Comparison of ENCODE assay signal across 8 cellular contexts in the genomic region with DNA sequence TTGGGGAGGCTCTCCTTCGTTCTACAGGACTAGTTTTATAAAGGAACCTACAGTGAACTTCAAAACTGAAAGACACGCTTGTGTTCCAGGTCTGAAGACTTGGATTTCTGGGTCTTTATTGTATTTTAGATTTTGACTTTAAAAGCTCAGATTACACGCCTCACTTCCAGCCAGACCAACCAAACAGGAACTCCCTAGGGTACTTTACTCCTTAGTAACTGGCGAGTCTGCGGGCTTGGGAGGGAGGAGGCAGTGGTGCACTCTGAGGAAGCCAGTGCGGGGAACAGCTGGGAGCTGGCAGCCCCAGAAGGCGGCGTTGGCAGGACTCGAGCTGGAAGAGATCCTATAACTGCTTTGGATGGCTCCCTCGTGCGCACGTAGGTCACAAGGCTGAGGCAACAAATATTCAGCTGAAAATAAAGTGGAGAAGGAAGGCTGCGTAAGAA. TPM values are rescaled to one million over a fixed set of nuclear protein-coding genes. Genes with fewer than 3 reads are reported as not detected.
DNase-seq lines count a peak whose midpoint lies in the region; ATAC-seq and TF ChIP-seq lines count a peak whose summit lies in the region.

No MANE protein-coding gene starts in this region.

- POLR2A ChIA-PET in OCI-LY7 (lab: Charles Lee), result no interaction called here

- TSS peak; percentile 58 for BruUV-seq in mammary epithelial cell (replicated peaks; lab: Mats Ljungman, UMichigan)
- BruUV-seq in OCI-LY7 (replicated peaks; lab: Mats Ljungman, UMichigan), result no TSS peak

- no peaks in the 10 kb centered on the region for H3K79me2 ChIP-seq in mammary epithelial cell (ENCODE audit: insufficient read depth, low read length)
- no peaks in the 10 kb centered on the region for H3K79me2 ChIP-seq in OCI-LY7 (ENCODE audit: insufficient read depth, low read depth, low read length)

- intact Hi-C loops in mammary epithelial cell (cut with micrococcal nuclease) (loop anchor here (5.0 kb wide), 3 partner anchors 92 to 142 kb away; a partner anchor contains a TSS), OCI-LY7 (cut with micrococcal nuclease; ENCODE audit: unreplicated experiment) (no loop called here)

- H3K9me2 ChIP-seq in OCI-LY7 (ENCODE audit: insufficient read depth, low read length), result no peaks in the 10 kb centered on the region

- H3K27ac ChIP-seq in mammary epithelial cell (ENCODE audit: insufficient read depth, low read depth, low read length) (peak overlapping the region; percentile 29), iPS-18a (ENCODE audit: low read length) (no peak overlapping the region), OCI-LY7 (ENCODE audit: low read depth, low read length, poor library complexity, severe bottlenecking) (no peak overlapping the region)

- H2AFZ ChIP-seq in mammary epithelial cell (ENCODE audit: low read depth, low read length) (peak overlapping the region; percentile 88), OCI-LY7 (ENCODE audit: low read length) (no peak overlapping the region)

- no peaks in the 10 kb centered on the region for H3K36me3 ChIP-seq in mammary epithelial cell (ENCODE audit: insufficient read depth, low read length)
- no peaks in the 10 kb centered on the region for H3K36me3 ChIP-seq in iPS-18a (ENCODE audit: control insufficient read depth, low read depth, low read length)
- no peaks in the 10 kb centered on the region for H3K36me3 ChIP-seq in OCI-LY7 (ENCODE audit: insufficient read depth, low read length)

- DNase-seq in Caki2 (ENCODE audit: low read depth) (peak; percentile 63), OCI-M1 (lab: John Stamatoyannopoulos, UW) (peak; percentile 75), mammary epithelial cell (peak; percentile 51), retina (peak; percentile 66), OCI-LY7 (ENCODE audit: low spot score) (no peak)

- ATAC-seq in HG02852 (IDR thresholded peaks at IDR 0.05; ENCODE audit: unreplicated experiment) (peak; percentile 7), GM21515 (IDR thresholded peaks at IDR 0.05; ENCODE audit: unreplicated experiment) (no peak)

- H3K4me1 ChIP-seq in mammary epithelial cell (ENCODE audit: insufficient read depth, low read length) (no peaks in the 10 kb centered on the region), iPS-18a (ENCODE audit: control insufficient read depth, low read depth, low read length) (no peaks in the 10 kb centered on the region), OCI-LY7 (ENCODE audit: insufficient read depth, low read length, poor library complexity, severe bottlenecking) (no peaks in the 10 kb centered on the region)

- peak overlapping the region; percentile 75 for H3K4me2 ChIP-seq in mammary epithelial cell (ENCODE audit: insufficient read depth, low read depth, low read length)
- H3K4me2 ChIP-seq in OCI-LY7 (ENCODE audit: low read length), result no peak overlapping the region

- TF ChIP-seq CTCF in mammary epithelial cell (conservative IDR thresholded peaks at IDR 0.05 in 1 of 2, IDR thresholded peaks at IDR 0.05 in 1 of 2; ENCODE audit: extremely low read depth in 1 of 2, insufficient read depth in 1 of 2, low read depth in 1 of 2, low read length in 2 of 2) (no peak), OCI-LY7 (conservative IDR thresholded peaks at IDR 0.05; ENCODE audit: low read length) (no peak)

- H3K9me3 ChIP-seq in mammary epithelial cell (replicated peaks; ENCODE audit: insufficient read depth, low read length) (no peaks in the 10 kb centered on the region), iPS-18a (ENCODE audit: control insufficient read depth, low read depth, low read length) (peaks cover 13% of the 10 kb centered on the region), OCI-LY7 (ENCODE audit: low read length) (no peaks in the 10 kb centered on the region)

- CTCF ChIA-PET in mammary epithelial cell (lab: Charles Lee; ENCODE audit: low non-redundant PET), result interaction anchor here (0.6 kb wide), 1 partner anchor 20 kb away, joined by 3 read pairs; no protein-coding TSS in a partner anchor
- CTCF ChIA-PET in OCI-LY7 (lab: Charles Lee; ENCODE audit: unreplicated experiment), result no interaction called here

- 34% methylated on average over 9 of the region's 13 CpGs for WGBS in mammary epithelial cell (ENCODE audit: low coverage, missing lambda C conversion rate)

- in situ Hi-C loops in Caki2 (cut with HindIII; ENCODE audit: low pct_unique_long_range_greater_than_20kb, low sequenced_read_pairs), result no loop called here
- in situ Hi-C loops in mammary epithelial cell (cut with MboI; ENCODE audit: low sequenced_read_pairs in 2 of 2), result no loop called here

- H3K9ac ChIP-seq in mammary epithelial cell (ENCODE audit: insufficient read depth, low read length), result peak overlapping the region; percentile 61
- H3K9ac ChIP-seq in iPS-18a (ENCODE audit: low read length), result peak overlapping the region; percentile 8

- H3K4me3 ChIP-seq in mammary epithelial cell (replicated peaks in 1 of 3; ENCODE audit: insufficient read depth in 1 of 3, low read depth in 2 of 3, low read length in 3 of 3) (peak overlapping the region; percentile 48 to 59 (median 57)), iPS-18a (ENCODE audit: low read length) (peak overlapping the region; percentile 40), OCI-LY7 (ENCODE audit: low read depth, low read length, poor library complexity, severe bottlenecking) (no peak overlapping the region)

- H3K27me3 ChIP-seq in mammary epithelial cell (ENCODE audit: insufficient read depth, low read length) (no peaks in the 10 kb centered on the region), iPS-18a (ENCODE audit: control insufficient read depth, insufficient read depth, low read length) (peaks cover 6% of the 10 kb centered on the region)

- H4K20me1 ChIP-seq in mammary epithelial cell (ENCODE audit: insufficient read depth, low read length) (no peaks in the 10 kb centered on the region), OCI-LY7 (ENCODE audit: insufficient read depth, low read length) (no peaks in the 10 kb centered on the region)

- dilution Hi-C loops in mammary epithelial cell (cut with HindIII; ENCODE audit: low sequenced_read_pairs), result no loop called here

RNA-seq across cellular contexts. Expression of a gene that starts 0.4 kb away (rescaled TPM):
- total RNA-seq in Caki2 (2014; rRNA removed; shearing (Covaris generic); ENCODE audit: low replicate concordance), result 4.9 and 5.3 TPM in 2 replicates
- total RNA-seq in mammary epithelial cell (10 to 100 TPM; 11.2 to 12.0 TPM), OCI-LY7 (2022) (not detected in 2 replicates)
- 7.6 TPM for polyA plus RNA-seq in mammary epithelial cell
- 19.3 TPM for polyA minus RNA-seq in mammary epithelial cell
- 0.09 TPM in 1 of 2 replicates, not detected in the other for total RNA-seq in OCI-LY7 (2014; rRNA removed; shearing (Covaris generic))
